In genomic region chr5:84304591-84304990, GRCh38 we compare ENCODE assay signal across 33 cellular contexts.
DNase-seq lines count a peak whose midpoint lies in the region; ATAC-seq, FAIRE-seq and TF ChIP-seq lines count a peak whose summit lies in the region.
"Had no signal": no experiment of that assay in that cellular context is flagged by ENCODE, and none has a peak within 500 bp of the region (broad histone marks: within the 10 kb centered on the region; RNA-seq: fewer than 3 reads in every experiment).

No MANE protein-coding gene starts in this region.

- POLR2A ChIA-PET in endothelial cell of umbilical vein (lab: Charles Lee) = no interaction called here

- BruUV-seq in endothelial cell of umbilical vein (replicated peaks; lab: Mats Ljungman, UMichigan) = no TSS peak

- H3K79me2 ChIP-seq in ACC112 (ENCODE audit: control insufficient read depth, insufficient read depth, low read length, unreplicated experiment) = no peaks in the 10 kb centered on the region
- H3K79me2 ChIP-seq in endothelial cell of umbilical vein (ENCODE audit: control insufficient read depth, insufficient read depth, low read length) = no peaks in the 10 kb centered on the region

- no peak for TF ChIP-seq POLR2A in endothelial cell of umbilical vein (IDR thresholded peaks at IDR 0.05; ENCODE audit: low read depth, low read length)

- no peaks in the 10 kb centered on the region for H3K9me1 ChIP-seq in endothelial cell of umbilical vein (replicated peaks; ENCODE audit: control insufficient read depth, extremely low read depth, insufficient read depth, low read length)

- no peak for ATAC-seq in effector memory CD8-positive, alpha-beta T cell (replicated peaks)
- no peak for ATAC-seq in GM21529 (IDR thresholded peaks at IDR 0.05; ENCODE audit: unreplicated experiment)
- ATAC-seq: GM12878 had no signal

- intact Hi-C loops in endothelial cell of umbilical vein (cut with micrococcal nuclease) = loop anchor here (5.0 kb wide), 1 partner anchor 277 kb away; no protein-coding TSS in a partner anchor

- TF ChIP-seq CTCF in cardiac fibroblast (IDR thresholded peaks at IDR 0.05; ENCODE audit: low read depth, low read length) (no peak), endothelial cell of umbilical vein (IDR thresholded peaks at IDR 0.05; ENCODE audit: extremely low read depth in 1 of 2, insufficient read depth in 1 of 2, low read depth in 1 of 2, low read length in 2 of 2) (no peak), fibroblast of the aortic adventitia (IDR thresholded peaks at IDR 0.05; ENCODE audit: insufficient read depth, low read length) (no peak)

- no peak for FAIRE-seq in endothelial cell of umbilical vein (lab: Jason Lieb, UNC)
- FAIRE-seq: GM12878, GM19239, HTR-8/SVneo had no signal

- H3K27ac ChIP-seq in ACC112 (ENCODE audit: low read depth, low read length) (no peak overlapping the region), endothelial cell of umbilical vein (ENCODE audit: insufficient read depth, low read depth, low read length) (no peak overlapping the region)
- H3K27ac ChIP-seq: 22Rv1, GM23248 had no signal

- no peak overlapping the region for H3K4me2 ChIP-seq in endothelial cell of umbilical vein (ENCODE audit: insufficient read depth, low read length)

- no peaks in the 10 kb centered on the region for H3K36me3 Mint-ChIP-seq in effector memory CD8-positive, alpha-beta T cell (ENCODE audit: insufficient read depth)
- H3K36me3 Mint-ChIP-seq: CD14-positive monocyte; CD8-positive, alpha-beta memory T cell had no signal

- H3K9ac ChIP-seq in endothelial cell of umbilical vein (replicated peaks; ENCODE audit: extremely low read depth, insufficient read depth, low read length) = no peak overlapping the region
- H3K9ac ChIP-seq: GM23248 had no signal

- peaks cover 3 to 7% of the 10 kb centered on the region in 2 donors for H3K9me3 Mint-ChIP-seq in effector memory CD8-positive, alpha-beta T cell
- H3K9me3 Mint-ChIP-seq: CD14-positive monocyte had no signal

- H3K27ac Mint-ChIP-seq in effector memory CD8-positive, alpha-beta T cell = no peak overlapping the region
- H3K27ac Mint-ChIP-seq: CD14-positive monocyte; CD8-positive, alpha-beta memory T cell; H9 had no signal

- no peaks in the 10 kb centered on the region for H3K36me3 ChIP-seq in ACC112 (ENCODE audit: insufficient read depth, low read length)
- no peaks in the 10 kb centered on the region for H3K36me3 ChIP-seq in endothelial cell of umbilical vein (ENCODE audit: control insufficient read depth in 2 of 2, extremely low read depth in 1 of 2, insufficient read depth in 2 of 2, low read length in 2 of 2)
- H3K36me3 ChIP-seq: BE2C, MG63 had no signal

- CTCF ChIA-PET in endothelial cell of umbilical vein (lab: Charles Lee) = interaction anchor here (0.9 kb wide), 1 partner anchor 74 kb away, joined by 3 read pairs; no protein-coding TSS in a partner anchor

- H2AFZ ChIP-seq in ACC112 (ENCODE audit: low read length, unreplicated experiment) = peak overlapping the region; percentile 21
- no peak overlapping the region for H2AFZ ChIP-seq in endothelial cell of umbilical vein (ENCODE audit: low read depth, low read length)
- H2AFZ ChIP-seq: GM23248 had no signal

- H3K4me1 ChIP-seq in ACC112 (ENCODE audit: control insufficient read depth, insufficient read depth, low read length, unreplicated experiment) (peaks cover 24% of the 10 kb centered on the region), endothelial cell of umbilical vein (ENCODE audit: control insufficient read depth, extremely low read depth, insufficient read depth, low read length) (peaks cover 51% of the 10 kb centered on the region)

- H3K27me3 Mint-ChIP-seq in effector memory CD8-positive, alpha-beta T cell = no peaks in the 10 kb centered on the region
- H3K27me3 Mint-ChIP-seq: CD8-positive, alpha-beta memory T cell had no signal

- no peaks in the 10 kb centered on the region for H3K4me1 Mint-ChIP-seq in effector memory CD8-positive, alpha-beta T cell (ENCODE audit: low read depth in 2 of 2)
- H3K4me1 Mint-ChIP-seq: CD8-positive, alpha-beta memory T cell had no signal

- H3K9me3 ChIP-seq in endothelial cell of umbilical vein (replicated peaks; ENCODE audit: control insufficient read depth, insufficient read depth, low read length) = no peaks in the 10 kb centered on the region
- H3K9me3 ChIP-seq: MG63 had no signal

- no peak overlapping the region for H3K4me3 Mint-ChIP-seq in effector memory CD8-positive, alpha-beta T cell
- H3K4me3 Mint-ChIP-seq: CD14-positive monocyte; CD8-positive, alpha-beta memory T cell; H9 had no signal

- no peak overlapping the region for H3K4me3 ChIP-seq in ACC112 (ENCODE audit: low read depth, low read length)
- H3K4me3 ChIP-seq in cardiac fibroblast (replicated peaks in 1 of 2; ENCODE audit: low read depth in 2 of 2, low read length in 2 of 2) = no peak overlapping the region
- no peak overlapping the region for H3K4me3 ChIP-seq in endothelial cell of umbilical vein (replicated peaks in 1 of 3; ENCODE audit: insufficient read depth in 1 of 3, low read depth in 1 of 3, low read length in 3 of 3)
- H3K4me3 ChIP-seq in fibroblast of the aortic adventitia (ENCODE audit: low read depth, low read length) = no peak overlapping the region
- H3K4me3 ChIP-seq: GM12878, GM23248, MG63 had no signal

- DNase-seq in cardiac fibroblast (ENCODE audit: low read depth in 2 of 2) (peak; percentile 46 to 58), endothelial cell of umbilical vein (ENCODE audit: low read depth, low spot score) (peak; percentile 46), fibroblast of the aortic adventitia (ENCODE audit: low read depth) (peak; percentile 56), SHP77 (lab: John Stamatoyannopoulos, UW) (no peak)
- DNase-seq in effector memory CD8-positive, alpha-beta T cell = no peak
- no peak for DNase-seq in stimulated activated CD4-positive, alpha-beta T cell treated with anti-CD3 and anti-CD28 coated beads, Interleukin-2, amount 100 ng/mL, for 48 hours
- DNase-seq: ACHN; BE2C; CD8-positive, alpha-beta memory T cell; DMS 273 treated with DMSO at 0.1 percent for 48 hours; DMS79; EL; GDM1; GM23248; H9; KBM-7; MG63; NCI-H1105 treated with DMSO at 0.1 percent for 48 hours; NCI-H146; NCI-H1930; NCI-H2107; NCI-H524 treated with DMSO at 0.1 percent for 48 hours; NCI-H82; NK-92 treated with Interleukin-12 subunit alpha and Interleukin-12 subunit beta, amount 100 ng/mL, for 24 hours; Right ventricle myocardium superior; RPMI8226 had no signal

- dilution Hi-C loops in endothelial cell of umbilical vein (cut with MboI; ENCODE audit: extremely low pct_ligation_motif_present, low sequenced_read_pairs) = no loop called here

- H3K27me3 ChIP-seq in ACC112 (ENCODE audit: insufficient read depth, low read length) = no peaks in the 10 kb centered on the region
- H3K27me3 ChIP-seq in endothelial cell of umbilical vein (ENCODE audit: control insufficient read depth in 2 of 2, insufficient read depth in 2 of 2, low read length in 2 of 2) = no peaks in the 10 kb centered on the region
- H3K27me3 ChIP-seq: BE2C, MG63 had no signal

- H4K20me1 ChIP-seq in endothelial cell of umbilical vein (replicated peaks; ENCODE audit: control insufficient read depth, extremely low read depth, insufficient read depth, low read length) = no peaks in the 10 kb centered on the region

TF ChIP-seq in endothelial cell of umbilical vein, 7 proteins besides CTCF, POLR2A, EP300 and RAD21:
- no peak for TF ChIP-seq JUN (IDR thresholded peaks at IDR 0.05; ENCODE audit: borderline replicate concordance, insufficient read depth, insufficient read length, low read depth)
- TF ChIP-seq POLR2AphosphoS5 (IDR thresholded peaks at IDR 0.05; ENCODE audit: insufficient read depth, low read depth, low read length) = no peak
- no peak for TF ChIP-seq FOS (IDR thresholded peaks at IDR 0.05; ENCODE audit: borderline replicate concordance, insufficient read depth, low read length)
- TF ChIP-seq MAX (IDR thresholded peaks at IDR 0.05; ENCODE audit: insufficient read depth, insufficient read length) = no peak
- no peak for TF ChIP-seq MYC (IDR thresholded peaks at IDR 0.05; ENCODE audit: low read depth, low read length)
- TF ChIP-seq GATA2 (IDR thresholded peaks at IDR 0.05; ENCODE audit: insufficient read depth, insufficient read length, low read depth, low read length) = no peak
- no peak for TF ChIP-seq EZH2 (IDR thresholded peaks at IDR 0.05; ENCODE audit: borderline replicate concordance, low read depth, low read length, severe bottlenecking)
TF ChIP-seq in endothelial cell of umbilical vein: peak in this region for 0.

Comparison
In these comparisons a context has a peak if more than half of its experiments do, and no peak if none do; other contexts are left out.
1. DNase-seq: peak in cardiac fibroblast (2 of 2), endothelial cell of umbilical vein (single experiment) and fibroblast of the aortic adventitia (single experiment); none in effector memory CD8-positive, alpha-beta T cell (0 of 3), stimulated activated CD4-positive, alpha-beta T cell treated with anti-CD3 and anti-CD28 coated beads, Interleukin-2, amount 100 ng/mL, for 48 hours (0 of 2) and SHP77 (0 of 2).